ENCODE assay signal across 8 cellular contexts in the genomic region with DNA sequence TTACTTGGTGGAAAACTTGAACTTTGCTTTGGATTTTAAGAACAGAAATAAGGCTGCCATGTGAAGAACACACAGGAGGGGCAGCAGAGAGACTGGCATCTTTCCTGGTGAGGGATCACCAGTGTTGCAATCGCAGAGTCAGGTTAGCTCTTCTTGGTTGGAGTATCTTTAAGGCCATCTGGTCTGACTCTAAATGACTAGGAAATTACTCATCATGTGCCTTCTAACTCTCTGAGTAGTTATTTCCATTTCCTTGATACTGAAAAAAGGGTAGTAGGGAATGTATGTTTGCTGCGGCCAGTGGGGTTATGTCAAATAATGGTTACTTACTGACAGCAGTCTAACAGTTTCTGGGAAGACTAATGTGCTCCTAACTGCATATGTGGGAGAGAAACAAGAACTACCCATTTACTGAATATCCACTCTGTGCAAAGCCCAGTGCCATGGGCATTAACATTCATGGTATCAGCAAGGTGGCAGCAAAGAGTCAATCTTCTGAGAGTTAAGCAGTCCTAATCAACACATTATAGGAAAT.
DNase-seq lines count a peak whose midpoint lies in the region; ATAC-seq and TF ChIP-seq lines count a peak whose summit lies in the region.

No MANE protein-coding gene starts in this region.

- no peaks in the 10 kb centered on the region for H3K36me3 ChIP-seq in Panc1 (ENCODE audit: control insufficient read depth, insufficient read depth, low read length)
- H3K36me3 ChIP-seq in body of pancreas (replicated peaks in 1 of 2; ENCODE audit: insufficient read depth in 1 of 2, low read depth in 2 of 2) = no peaks in the 10 kb centered on the region
- no peaks in the 10 kb centered on the region for H3K36me3 ChIP-seq in neural progenitor cell
- no peaks in the 10 kb centered on the region for H3K36me3 ChIP-seq in Peyer's patch

- H3F3A ChIP-seq in neural progenitor cell (ENCODE audit: low read depth) = no peaks in the 10 kb centered on the region

- no peak overlapping the region for H3K9ac ChIP-seq in neural progenitor cell

- TF ChIP-seq CTCF in Panc1 (IDR thresholded peaks at IDR 0.05) (peak; percentile 27), body of pancreas (IDR thresholded peaks at IDR 0.05) (peak in 5 of 7 experiments; percentile 7 to 31 (median 17)), neural progenitor cell (IDR thresholded peaks at IDR 0.05) (peak; percentile 36), Peyer's patch (IDR thresholded peaks at IDR 0.05) (peak in 1 of 6 experiments; percentile 21)

- no peak overlapping the region for H3K4me3 Mint-ChIP-seq in neural progenitor cell

- H3K27ac ChIP-seq in Panc1 (ENCODE audit: low read length) (no peak overlapping the region), body of pancreas (no peak overlapping the region), neural progenitor cell (no peak overlapping the region), Peyer's patch (no peak overlapping the region)

- POLR2A ChIA-PET in Panc1 (lab: Charles Lee) = no interaction called here

- CTCF ChIA-PET in Panc1 (lab: Charles Lee) = no interaction called here

- in situ Hi-C loops in Panc1 (cut with HindIII; ENCODE audit: low pct_unique_long_range_greater_than_20kb, low sequenced_read_pairs) = no loop called here

- no peaks in the 10 kb centered on the region for H3K79me2 ChIP-seq in neural progenitor cell (ENCODE audit: low read depth)

- no peaks in the 10 kb centered on the region for H3K9me3 Mint-ChIP-seq in neural progenitor cell

- no peaks in the 10 kb centered on the region for H3K27me3 Mint-ChIP-seq in neural progenitor cell (ENCODE audit: insufficient read depth, low read depth)

- H3K4me3 ChIP-seq in Panc1 (ENCODE audit: low read depth in 2 of 2, low read length in 2 of 2) (no peak overlapping the region), body of pancreas (no peak overlapping the region), neural progenitor cell (no peak overlapping the region), Peyer's patch (no peak overlapping the region)

- no peak overlapping the region for H2AFZ ChIP-seq in neural progenitor cell (replicated peaks)

- H3K4me1 ChIP-seq in Panc1 (ENCODE audit: control insufficient read depth, insufficient read depth, low read length) (no peaks in the 10 kb centered on the region), body of pancreas (no peaks in the 10 kb centered on the region), neural progenitor cell (no peaks in the 10 kb centered on the region), Peyer's patch (no peaks in the 10 kb centered on the region)

- no peaks in the 10 kb centered on the region for H4K20me1 ChIP-seq in neural progenitor cell (ENCODE audit: low read depth)

- WGBS in body of pancreas, 2 donors = 81 to 87% methylated on average over 2 of the region's 2 CpGs

- no peak for TF ChIP-seq POLR2A in body of pancreas (IDR thresholded peaks at IDR 0.05)
- no peak for TF ChIP-seq POLR2A in Peyer's patch (IDR thresholded peaks at IDR 0.05)

- H3K27me3 ChIP-seq in Panc1 (ENCODE audit: control insufficient read depth, insufficient read depth, low read length) (no peaks in the 10 kb centered on the region), body of pancreas (no peaks in the 10 kb centered on the region), neural progenitor cell (no peaks in the 10 kb centered on the region), Peyer's patch (no peaks in the 10 kb centered on the region)

- DNase-seq in AG08395 (ENCODE audit: low spot score) (peak; percentile 80), Panc1 (ENCODE audit: low read depth, low spot score) (no peak), body of pancreas (no peak), neural progenitor cell (ENCODE audit: low spot score) (peak; percentile 41), HK-2 (ENCODE audit: unreplicated experiment) (no peak), inferior parietal cortex (ENCODE audit: extremely low spot score) (no peak), Peyer's patch (no peak)

- H3K27ac Mint-ChIP-seq in neural progenitor cell = no peak overlapping the region

- H3K9me3 ChIP-seq in Panc1 (ENCODE audit: control insufficient read depth, insufficient read depth, low read depth, low read length) (no peaks in the 10 kb centered on the region), body of pancreas (no peaks in the 10 kb centered on the region), neural progenitor cell (ENCODE audit: low read depth) (no peaks in the 10 kb centered on the region), Peyer's patch (no peaks in the 10 kb centered on the region)

- H3K4me1 Mint-ChIP-seq in neural progenitor cell = peaks cover 5% of the 10 kb centered on the region

- BruUV-seq in Panc1 (replicated peaks; lab: Mats Ljungman, UMichigan) = no TSS peak

- no peak overlapping the region for H3K4me2 ChIP-seq in neural progenitor cell

- peak; percentile 64 for ATAC-seq in GM18502 (IDR thresholded peaks at IDR 0.05; ENCODE audit: poor library complexity, unreplicated experiment)
- ATAC-seq in Panc1 = peak; percentile 56; the same call in 1 of the 2 replicates
- ATAC-seq in body of pancreas = no peak

- H3K36me3 Mint-ChIP-seq in neural progenitor cell = no peaks in the 10 kb centered on the region

- intact Hi-C loops in Panc1 (cut with micrococcal nuclease; ENCODE audit: unreplicated experiment) = no loop called here
- intact Hi-C loops in body of pancreas (cut with DNase I) = no loop called here

Comparison
In these comparisons a context has a peak if more than half of its experiments do, and no peak if none do; other contexts are left out.
1. DNase-seq: peak in AG08395 (single experiment) and neural progenitor cell (single experiment); none in Panc1 (single experiment), body of pancreas (0 of 4), HK-2 (single experiment), inferior parietal cortex (single experiment) and Peyer's patch (0 of 3).